8 cellular contexts compared by ENCODE assay signal in genomic region chr12:57236925-57237652, GRCh38. TPM values are rescaled to one million over a fixed set of nuclear protein-coding genes. Genes with fewer than 3 reads are reported as not detected.
DNase-seq lines count a peak whose midpoint lies in the region; ATAC-seq and TF ChIP-seq lines count a peak whose summit lies in the region.

No MANE protein-coding gene starts in this region.

- no peak for TF ChIP-seq CTCF in VCaP (conservative IDR thresholded peaks at IDR 0.05)
- no peak for TF ChIP-seq CTCF in heart left ventricle (IDR thresholded peaks at IDR 0.05)

- WGBS in heart left ventricle, 4 donors: 40 to 51% (median 46%) methylated on average over 10 of the region's 10 CpGs

- no peaks in the 10 kb centered on the region for H3K9me3 ChIP-seq in heart left ventricle

- H3K36me3 Mint-ChIP-seq in activated CD4-positive, alpha-beta T cell treated with anti-CD3 and anti-CD28 coated beads for 36 hours (ENCODE audit: low read depth): peaks cover 37% of the 10 kb centered on the region
- H3K36me3 Mint-ChIP-seq in stimulated activated memory B cell treated with anti-CD40 and anti-IgM and Interleukin-4, amounts not matched to agents 10 μg/mL and 1 μg/mL and 100 μg/mL, for 72 hours: peaks cover 24% of the 10 kb centered on the region

- intact Hi-C loops in activated CD4-positive, alpha-beta T cell treated with anti-CD3 and anti-CD28 coated beads for 36 hours (cut with DNase I, micrococcal nuclease): loop anchor here in 1 of 2 experiments (5.0 kb wide), 1 partner anchor 550 kb away; the partner anchor contains the start of gene PTGES3
- intact Hi-C loops in heart left ventricle (cut with DNase I): loop anchor here in 2 of 10 donors (1.0 to 5.0 kb wide), 2 partner anchors 20 to 110 kb away; partner anchors contain the start of gene LRP1 (in 1 of the 2)

- ATAC-seq in activated CD4-positive, alpha-beta T cell treated with anti-CD3 and anti-CD28 coated beads for 36 hours: no peak
- ATAC-seq in heart left ventricle (peak; percentile 33 to 46 (median 36)), HG03095 (IDR thresholded peaks at IDR 0.05; ENCODE audit: unreplicated experiment) (no peak), GM19328 (IDR thresholded peaks at IDR 0.05; ENCODE audit: unreplicated experiment) (no peak)
- ATAC-seq in stimulated activated memory B cell treated with anti-CD40 and anti-IgM and Interleukin-4, amounts not matched to agents 10 μg/mL and 1 μg/mL and 100 μg/mL, for 72 hours: no peak

- H3K4me3 ChIP-seq in heart left ventricle: peak overlapping the region in 11 of 12 donors; percentile 20 to 66 (median 53)

- H3K27me3 ChIP-seq in heart left ventricle: peaks cover 0 to 59% (median 24%) of the 10 kb centered on the region in 9 donors

- peak overlapping the region; percentile 83 for H3K4me3 Mint-ChIP-seq in activated CD4-positive, alpha-beta T cell treated with anti-CD3 and anti-CD28 coated beads for 36 hours
- peak overlapping the region; percentile 70 for H3K4me3 Mint-ChIP-seq in stimulated activated memory B cell treated with anti-CD40 and anti-IgM and Interleukin-4, amounts not matched to agents 10 μg/mL and 1 μg/mL and 100 μg/mL, for 72 hours

- H3K4me1 ChIP-seq in heart left ventricle: peaks cover 0 to 90% (median 39%) of the 10 kb centered on the region in 12 donors

- no peaks in the 10 kb centered on the region for H3K9me3 Mint-ChIP-seq in activated CD4-positive, alpha-beta T cell treated with anti-CD3 and anti-CD28 coated beads for 36 hours (ENCODE audit: low read depth)
- no peaks in the 10 kb centered on the region for H3K9me3 Mint-ChIP-seq in stimulated activated memory B cell treated with anti-CD40 and anti-IgM and Interleukin-4, amounts not matched to agents 10 μg/mL and 1 μg/mL and 100 μg/mL, for 72 hours

- DNase-seq in activated CD4-positive, alpha-beta T cell treated with anti-CD3 and anti-CD28 coated beads for 36 hours: peak; percentile 25
- no peak for DNase-seq in activated CD4-positive, alpha-beta T cell treated with anti-CD3 and anti-CD28 coated beads for 48 hours
- DNase-seq in heart left ventricle (peak; percentile 70 to 83 (median 78)), germinal center (ENCODE audit: low spot score) (no peak)

- H3K27ac Mint-ChIP-seq in activated CD4-positive, alpha-beta T cell treated with anti-CD3 and anti-CD28 coated beads for 36 hours: no peak overlapping the region
- no peak overlapping the region for H3K27ac Mint-ChIP-seq in stimulated activated memory B cell treated with anti-CD40 and anti-IgM and Interleukin-4, amounts not matched to agents 10 μg/mL and 1 μg/mL and 100 μg/mL, for 72 hours

- CTCF ChIA-PET in activated CD4-positive, alpha-beta T cell treated with anti-CD3 and anti-CD28 coated beads for 36 hours (lab: Charles Lee): interaction anchor here (1.2 to 9.9 kb wide), 3 partner anchors 10 to 125 kb away, joined by 7 to 282 read pairs (median 167); partner anchors contain the start of genes SHMT2 and STAT6

- POLR2A ChIA-PET in activated CD4-positive, alpha-beta T cell treated with anti-CD3 and anti-CD28 coated beads for 36 hours (lab: Charles Lee): interaction anchor here (0.6 to 1.1 kb wide), 2 partner anchors 8 to 10 kb away, joined by 3 to 4 read pairs; no protein-coding TSS in a partner anchor

- peak overlapping the region; percentile 13; the same call in 1 of the 2 replicates for H3K27ac ChIP-seq in VCaP
- peak overlapping the region in 10 of 12 donors; percentile 44 to 88 (median 76) for H3K27ac ChIP-seq in heart left ventricle

- peaks cover 36% of the 10 kb centered on the region for H3K27me3 Mint-ChIP-seq in activated CD4-positive, alpha-beta T cell treated with anti-CD3 and anti-CD28 coated beads for 36 hours
- H3K27me3 Mint-ChIP-seq in stimulated activated memory B cell treated with anti-CD40 and anti-IgM and Interleukin-4, amounts not matched to agents 10 μg/mL and 1 μg/mL and 100 μg/mL, for 72 hours: peaks cover 20% of the 10 kb centered on the region

- peaks cover 0 to 31% (median 23%) of the 10 kb centered on the region in 9 donors for H3K36me3 ChIP-seq in heart left ventricle

- TF ChIP-seq POLR2A in heart left ventricle (IDR thresholded peaks at IDR 0.05): peak in 1 of 2 donors; percentile 36

- peaks cover 63% of the 10 kb centered on the region for H3K4me1 Mint-ChIP-seq in activated CD4-positive, alpha-beta T cell treated with anti-CD3 and anti-CD28 coated beads for 36 hours
- peaks cover 93% of the 10 kb centered on the region for H3K4me1 Mint-ChIP-seq in stimulated activated memory B cell treated with anti-CD40 and anti-IgM and Interleukin-4, amounts not matched to agents 10 μg/mL and 1 μg/mL and 100 μg/mL, for 72 hours

RNA-seq across cellular contexts. Expression of gene SHMT2, which starts 7.6 kb away (rescaled TPM):
- total RNA-seq in activated CD4-positive, alpha-beta T cell treated with anti-CD3 and anti-CD28 coated beads for 36 hours: 100 to 1,000 TPM; 436 to 487 TPM
- total RNA-seq in heart left ventricle: 10 to 100 TPM; 26.2 to 46.7 (median 35.5) TPM
- polyA plus RNA-seq in heart left ventricle: 10 to 100 TPM; 15.9 to 76.5 TPM

RNA-seq across cellular contexts. Expression of gene STAC3, which starts 13.9 kb away (rescaled TPM):
- total RNA-seq in activated CD4-positive, alpha-beta T cell treated with anti-CD3 and anti-CD28 coated beads for 36 hours: 1 to 10 TPM; 2.5 to 2.8 TPM
- 1 to 10 TPM in 3 of 9 donors, under 1 TPM in 5, not detected in 1; 0.47 to 5.7 (median 0.92) TPM for total RNA-seq in heart left ventricle
- polyA plus RNA-seq in heart left ventricle: under 1 TPM; 0.61 to 0.67 TPM

RNA-seq across cellular contexts. Expression of gene NXPH4, which starts 20.5 kb away (rescaled TPM):
- total RNA-seq in activated CD4-positive, alpha-beta T cell treated with anti-CD3 and anti-CD28 coated beads for 36 hours: under 1 TPM; 0.41 to 0.51 TPM
- 1 to 10 TPM; 1.9 to 8.0 (median 3.2) TPM for total RNA-seq in heart left ventricle
- polyA plus RNA-seq in heart left ventricle: 1 to 10 TPM; 1.3 to 2.3 TPM

Comparison
In these comparisons a context has a peak if more than half of its experiments do, and no peak if none do; other contexts are left out.
1. DNase-seq: peak in activated CD4-positive, alpha-beta T cell treated with anti-CD3 and anti-CD28 coated beads for 36 hours (single experiment) and heart left ventricle (5 of 5); none in activated CD4-positive, alpha-beta T cell treated with anti-CD3 and anti-CD28 coated beads for 48 hours (single experiment) and germinal center (single experiment).
2. ATAC-seq: peak in heart left ventricle (4 of 4); none in activated CD4-positive, alpha-beta T cell treated with anti-CD3 and anti-CD28 coated beads for 36 hours (single experiment), stimulated activated memory B cell treated with anti-CD40 and anti-IgM and Interleukin-4, amounts not matched to agents 10 μg/mL and 1 μg/mL and 100 μg/mL, for 72 hours (single experiment), HG03095 (single experiment) and GM19328 (single experiment).
3. RNA of gene SHMT2, which starts 7.6 kb away (total RNA-seq): 436 to 487 TPM in activated CD4-positive, alpha-beta T cell treated with anti-CD3 and anti-CD28 coated beads for 36 hours; 26.2 to 46.7 TPM in heart left ventricle; every median in the first group is over 4 times any median in the second.